In the genomic region with DNA sequence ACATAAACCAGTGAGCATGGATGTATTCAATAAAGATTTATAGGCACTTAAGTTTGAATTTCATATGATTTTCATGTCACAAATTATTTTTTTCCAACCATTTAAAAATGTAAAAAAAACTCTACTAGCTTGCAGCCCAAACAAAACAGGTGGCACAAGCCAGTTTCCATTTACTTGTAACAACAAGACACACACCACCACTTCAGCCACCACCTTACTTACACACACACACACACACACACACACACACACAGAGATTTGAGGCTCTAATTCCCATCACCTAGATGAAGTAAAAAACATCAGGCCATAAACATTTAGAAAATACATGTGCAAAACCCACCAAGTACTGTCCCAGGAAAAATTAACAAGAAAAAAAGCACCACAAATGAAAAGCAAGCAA, we compare ENCODE assay signal across 23 cellular contexts.
"Had no signal": no experiment of that assay in that cellular context is flagged by ENCODE, and none has a peak within 500 bp of the region (broad histone marks: within the 10 kb centered on the region; RNA-seq: fewer than 3 reads in every experiment).

No MANE protein-coding gene starts in this region.

- DNase-seq: IMR-90, Kasumi-1, KG1, MV-4-11, NCI-H1048, NCI-H1105, NCI-H1417 treated with DMSO at 0.1 percent for 48 hours, NCI-H146, NCI-H1694 treated with DMSO at 0.1 percent for 48 hours, NCI-H1930, NCI-H2081, NCI-H2107, NCI-H446, NCI-H510A, NCI-H524 treated with DMSO at 0.1 percent for 48 hours, NCI-H69, NCI-H774, PC-3, SHP77 had no signal

- ATAC-seq: HepG2, Panc1, PC-3, SK-N-SH treated with all-trans-retinoic acid at 6 μM for 48 hours had no signal

- H3K27ac ChIP-seq: RWPE1 had no signal
